25 cellular contexts compared by ENCODE assay signal in genomic region chr16:82876951-82877350, GRCh38.
"Had no signal": no experiment of that assay in that cellular context is flagged by ENCODE, and none has a peak within 500 bp of the region (broad histone marks: within the 10 kb centered on the region; RNA-seq: fewer than 3 reads in every experiment).

No MANE protein-coding gene starts in this region.

- H3K27me3 ChIP-seq: neural progenitor cell, ovary, right lobe of liver, sigmoid colon, thyroid gland, tibial nerve, upper lobe of left lung, vagina had no signal

- H3K27ac ChIP-seq: neural progenitor cell, ovary, parathyroid adenoma, psoas muscle, right lobe of liver, sigmoid colon, stomach, thoracic aorta, thyroid gland, tibial nerve, upper lobe of left lung, vagina had no signal

- H3K4me1 ChIP-seq: neural progenitor cell, parathyroid adenoma, right lobe of liver, stomach, tibial nerve, upper lobe of left lung, vagina had no signal

- H3K4me3 ChIP-seq: neural progenitor cell, ovary, psoas muscle, right lobe of liver, sigmoid colon, stomach, thoracic aorta, thyroid gland, tibial nerve, upper lobe of left lung, vagina had no signal

- FAIRE-seq: small intestine, urothelium cell line had no signal

- H3K9me3 ChIP-seq: ovary, psoas muscle, right lobe of liver, sigmoid colon, thoracic aorta, thyroid gland, vagina had no signal

- DNase-seq: occipital lobe; ovary; posterior cingulate gyrus; psoas muscle; right cardiac atrium; right lobe of liver; sigmoid colon; small intestine; stimulated activated CD4-positive, alpha-beta T cell treated with anti-CD3 and anti-CD28 coated beads, Interleukin-15, amount 100 ng/mL, for 24 hours; stimulated activated CD4-positive, alpha-beta T cell treated with anti-CD3 and anti-CD28 coated beads, Interleukin-2, amount 100 ng/mL, for 24 hours; stimulated activated CD4-positive, alpha-beta T cell treated with anti-CD3 and anti-CD28 coated beads, Interleukin-2, amount 100 ng/mL, for 48 hours; stimulated activated CD4-positive, alpha-beta T cell treated with anti-CD3 and anti-CD28 coated beads, Interleukin-4, amount 100 ng/mL, for 24 hours; stimulated activated naive B cell treated with anti-CD40 and anti-IgM and Interleukin-4, amounts not matched to agents 10 μg/mL and 1 μg/mL and 100 μg/mL, for 72 hours; stimulated activated naive CD4-positive, alpha-beta T cell treated with Interleukin-2 at 50 U/mL for 16 hours; stomach; thyroid gland; trophoblast cell; upper lobe of left lung had no signal

- H3K36me3 ChIP-seq: neural progenitor cell, ovary, right lobe of liver, sigmoid colon, stomach, thoracic aorta, thyroid gland, tibial nerve, upper lobe of left lung, vagina had no signal

- ATAC-seq: psoas muscle; right cardiac atrium; right lobe of liver; stimulated activated effector memory CD8-positive, alpha-beta T cell treated with anti-CD3 and anti-CD28 coated beads, Interleukin-12 subunit alpha, Interleukin-12 subunit beta, amount 100 ng/mL, for 72 hours; stimulated activated naive B cell treated with anti-CD40 and anti-IgM and Interleukin-4, amounts not matched to agents 10 μg/mL and 1 μg/mL and 100 μg/mL, for 72 hours had no signal
